ENCODE assay signal across 39 cellular contexts in genomic region chr2:160104115-160104514, GRCh38. TPM values are rescaled to one million over a fixed set of nuclear protein-coding genes. Genes with fewer than 3 reads are reported as not detected.
"Had no signal": no experiment of that assay in that cellular context is flagged by ENCODE, and none has a peak within 500 bp of the region (broad histone marks: within the 10 kb centered on the region; RNA-seq: fewer than 3 reads in every experiment).

No MANE protein-coding gene starts in this region.

- H3K4me3 Mint-ChIP-seq: activated CD4-positive, alpha-beta memory T cell treated with anti-CD3 and anti-CD28 coated beads, Interleukin-2, amount 10 ng/mL, durations not matched to agents 7 days and 5 days; activated CD8-positive, alpha-beta memory T cell treated with anti-CD3 and anti-CD28 coated beads, Interleukin-2, amount 10 ng/mL, durations not matched to agents 7 days and 5 days; activated naive CD8-positive, alpha-beta T cell treated with anti-CD3 and anti-CD28 coated beads for 36 hours; T-cell; T-helper 17 cell had no signal

- H3K27ac Mint-ChIP-seq: activated CD4-positive, alpha-beta memory T cell treated with anti-CD3 and anti-CD28 coated beads, Interleukin-2, amount 10 ng/mL, durations not matched to agents 7 days and 5 days; activated CD8-positive, alpha-beta memory T cell treated with anti-CD3 and anti-CD28 coated beads, Interleukin-2, amount 10 ng/mL, durations not matched to agents 7 days and 5 days; activated naive CD8-positive, alpha-beta T cell treated with anti-CD3 and anti-CD28 coated beads for 36 hours; T-cell; T-helper 17 cell had no signal

- H3K36me3 Mint-ChIP-seq: activated CD8-positive, alpha-beta memory T cell treated with anti-CD3 and anti-CD28 coated beads, Interleukin-2, amount 10 ng/mL, durations not matched to agents 7 days and 5 days; activated naive CD8-positive, alpha-beta T cell treated with anti-CD3 and anti-CD28 coated beads for 36 hours; T-cell had no signal

- ATAC-seq: activated CD8-positive, alpha-beta memory T cell treated with anti-CD3 and anti-CD28 coated beads, Interleukin-2, amount 10 ng/mL, durations not matched to agents 7 days and 5 days; Right ventricle myocardium inferior; SK-N-SH treated with all-trans-retinoic acid at 6 μM for 48 hours; T-cell; T-helper 17 cell had no signal

- DNase-seq: activated CD4-positive, alpha-beta memory T cell treated with anti-CD3 and anti-CD28 coated beads, Interleukin-2, amount 10 ng/mL, durations not matched to agents 7 days and 5 days; activated CD4-positive, alpha-beta T cell treated with anti-CD3 and anti-CD28 coated beads for 1 hour; activated CD4-positive, alpha-beta T cell treated with anti-CD3 and anti-CD28 coated beads for 48 hours; activated CD4-positive, CD25-positive, alpha-beta regulatory T cell; activated CD8-positive, alpha-beta memory T cell treated with anti-CD3 and anti-CD28 coated beads for 24 hours; activated CD8-positive, alpha-beta memory T cell treated with anti-CD3 and anti-CD28 coated beads, Interleukin-2, amount 10 ng/mL, durations not matched to agents 7 days and 5 days; activated CD8-positive, alpha-beta memory T cell treated with anti-CD3 and anti-CD28 coated beads, Interleukin-2, amount 50 U/mL, for 48 hours; activated effector memory CD4-positive, alpha-beta T cell treated with Interleukin-2 at 50 U/mL for 16 hours; activated naive CD4-positive, alpha-beta T cell treated with anti-CD3 and anti-CD28 coated beads, Interleukin-2, amount 50 U/mL, for 16 hours; activated naive CD8-positive, alpha-beta T cell treated with anti-CD3 and anti-CD28 coated beads for 36 hours; activated T-cell treated with anti-CD3 and anti-CD28 coated beads, Interleukin-2, amount 50 U/mL, for 48 hours; amniotic stem cell; aorta; brain microvascular endothelial cell; Karpas-422; KBM-7; NCI-H1048; NCI-H1105 treated with DMSO at 0.1 percent for 48 hours; NCI-H1436; NCI-H1694; NCI-H1930; NCI-H2171; NCI-H2227 treated with DMSO at 0.1 percent for 48 hours; NCI-H446 treated with DMSO at 0.1 percent for 48 hours; NCI-H524; NCI-H748 treated with DMSO at 0.1 percent for 48 hours; NK-92 treated with Interleukin-12 subunit alpha and Interleukin-12 subunit beta, amount 100 ng/mL, for 24 hours; PC-9; SIG-M5; T-cell; T-helper 17 cell; T-helper 9 cell had no signal

- H2AFZ ChIP-seq: PC-9 had no signal

- H3K36me3 ChIP-seq: brain microvascular endothelial cell, cardiac muscle cell had no signal

- H3K27ac ChIP-seq: brain microvascular endothelial cell, cardiac muscle cell, PC-9, RWPE1, VCaP had no signal

- H3K9me3 Mint-ChIP-seq: activated CD4-positive, alpha-beta memory T cell treated with anti-CD3 and anti-CD28 coated beads, Interleukin-2, amount 10 ng/mL, durations not matched to agents 7 days and 5 days; activated naive CD8-positive, alpha-beta T cell treated with anti-CD3 and anti-CD28 coated beads for 36 hours; T-cell had no signal

- H3K27me3 ChIP-seq: brain microvascular endothelial cell, cardiac muscle cell had no signal

- H3K4me3 ChIP-seq: cardiac muscle cell, PC-9 had no signal

- H3K4me1 Mint-ChIP-seq: activated CD4-positive, alpha-beta memory T cell treated with anti-CD3 and anti-CD28 coated beads, Interleukin-2, amount 10 ng/mL, durations not matched to agents 7 days and 5 days; activated CD8-positive, alpha-beta memory T cell treated with anti-CD3 and anti-CD28 coated beads, Interleukin-2, amount 10 ng/mL, durations not matched to agents 7 days and 5 days; activated naive CD8-positive, alpha-beta T cell treated with anti-CD3 and anti-CD28 coated beads for 36 hours; T-cell had no signal

- H3K4me2 ChIP-seq: PC-9 had no signal

RNA-seq across cellular contexts. Expression of gene PLA2R1, which starts 41.7 kb away (rescaled TPM):
- total RNA-seq: activated CD4-positive, alpha-beta memory T cell treated with anti-CD3 and anti-CD28 coated beads, Interleukin-2, amount 10 ng/mL, durations not matched to agents 7 days and 5 days; activated CD8-positive, alpha-beta memory T cell treated with anti-CD3 and anti-CD28 coated beads, Interleukin-2, amount 10 ng/mL, durations not matched to agents 7 days and 5 days; activated naive CD8-positive, alpha-beta T cell treated with anti-CD3 and anti-CD28 coated beads for 36 hours; OCI-LY7; SK-MEL-5; T-helper 17 cell had no signal
